19 cellular contexts compared by ENCODE assay signal in the genomic region with DNA sequence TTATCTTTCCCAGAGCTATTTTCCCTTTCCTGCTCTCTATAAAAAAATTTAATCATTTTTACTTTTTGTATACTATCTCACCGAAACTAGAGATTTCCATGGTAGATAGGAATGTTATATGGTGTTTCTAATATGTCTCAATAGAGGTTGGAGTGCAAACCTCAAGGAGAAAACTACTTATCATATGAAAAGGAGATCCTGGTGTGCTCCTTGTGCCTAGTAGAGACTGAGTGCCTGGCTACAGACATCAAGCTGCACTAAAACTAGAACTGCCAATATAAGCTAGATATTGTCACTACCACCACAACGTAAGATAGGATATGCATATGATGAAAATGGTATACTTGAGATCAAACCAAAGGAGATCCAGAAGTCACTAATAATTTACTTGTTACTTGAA.
A peak's percentile ranks its signal among the peaks of the same experiment; 100 is the strongest.
DNase-seq lines count a peak whose midpoint lies in the region; ATAC-seq and TF ChIP-seq lines count a peak whose summit lies in the region.
"Had no signal": no experiment of that assay in that cellular context is flagged by ENCODE, and none has a peak within 500 bp of the region (broad histone marks: within the 10 kb centered on the region; RNA-seq: fewer than 3 reads in every experiment).

No MANE protein-coding gene starts in this region.

- DNase-seq in IMR-90 = no peak
- DNase-seq in astrocyte of the spinal cord (ENCODE audit: low read depth, low spot score) = peak; percentile 6
- no peak for DNase-seq in osteoblast (ENCODE audit: insufficient read length, low spot score, missing footprints)
- no peak for DNase-seq in G401 (ENCODE audit: low spot score)
- DNase-seq in activated T-helper 1 cell treated with anti-CD3 and anti-CD28 coated beads, Interleukin-12 subunit alpha, Interleukin-12 subunit beta, Interleukin-2, Interleukin-4 antibody, amounts not matched to agents 30 ng/mL and 10 ng/mL and 1 ng/mL, durations not matched to agents 14 hours and 24 hours and 36 hours (ENCODE audit: low spot score) = no peak
- DNase-seq in CD4-positive, alpha-beta memory T cell = no peak
- DNase-seq: BE2C; CD4-positive, CD25-positive, alpha-beta regulatory T cell; COR-L47; GDM1; MM.1S; NCI-H1092; NCI-H1436 treated with DMSO at 0.1 percent for 48 hours; NCI-H1930; NCI-H510A; NCI-H748 treated with DMSO at 0.1 percent for 48 hours; T-cell had no signal

- H3K27ac ChIP-seq in ACC112 (ENCODE audit: low read depth, low read length) (peak overlapping the region; percentile 80), IMR-90 (ENCODE audit: insufficient read depth, low read length) (peak overlapping the region; percentile 47; the same call in 1 of the 2 replicates), osteoblast (ENCODE audit: low read depth, low read length) (no peak overlapping the region)
- no peak overlapping the region for H3K27ac ChIP-seq in CD4-positive, alpha-beta memory T cell (ENCODE audit: low read depth, low read length)

- H3K36me3 Mint-ChIP-seq in activated T-helper 1 cell treated with anti-CD3 and anti-CD28 coated beads, Interleukin-12 subunit alpha, Interleukin-12 subunit beta, Interleukin-2, Interleukin-4 antibody, amounts not matched to agents 30 ng/mL and 10 ng/mL and 1 ng/mL, durations not matched to agents 14 hours and 24 hours and 36 hours (ENCODE audit: low read depth) = no peaks in the 10 kb centered on the region
- no peaks in the 10 kb centered on the region for H3K36me3 Mint-ChIP-seq in CD4-positive, alpha-beta memory T cell
- H3K36me3 Mint-ChIP-seq: CD4-positive, CD25-positive, alpha-beta regulatory T cell; T-cell had no signal

- H3K4me3 ChIP-seq in ACC112 (ENCODE audit: low read depth, low read length) (no peak overlapping the region; the same call in 1 of the 2 replicates), IMR-90 (ENCODE audit: insufficient read depth, low read depth, low read length) (no peak overlapping the region), astrocyte of the spinal cord (ENCODE audit: low read depth, low read length) (no peak overlapping the region), osteoblast (ENCODE audit: insufficient read depth, low read length) (no peak overlapping the region)
- H3K4me3 ChIP-seq in CD4-positive, alpha-beta memory T cell (ENCODE audit: low read length in 2 of 2) = no peak overlapping the region

- H3K18ac ChIP-seq in IMR-90 (ENCODE audit: low read depth, low read length) = peak overlapping the region; percentile 96; the same call in 1 of the 2 replicates

- no peaks in the 10 kb centered on the region for H3K27me3 ChIP-seq in ACC112 (ENCODE audit: insufficient read depth, low read length)
- H3K27me3 ChIP-seq in IMR-90 (ENCODE audit: control insufficient read depth, insufficient read depth, low read length) = no peaks in the 10 kb centered on the region
- no peaks in the 10 kb centered on the region for H3K27me3 ChIP-seq in osteoblast (ENCODE audit: insufficient read depth, low read length)
- H3K27me3 ChIP-seq in CD4-positive, alpha-beta memory T cell (ENCODE audit: insufficient read depth, low read length) = no peaks in the 10 kb centered on the region
- H3K27me3 ChIP-seq: BE2C had no signal

- no peaks in the 10 kb centered on the region for H3K4me1 Mint-ChIP-seq in activated T-helper 1 cell treated with anti-CD3 and anti-CD28 coated beads, Interleukin-12 subunit alpha, Interleukin-12 subunit beta, Interleukin-2, Interleukin-4 antibody, amounts not matched to agents 30 ng/mL and 10 ng/mL and 1 ng/mL, durations not matched to agents 14 hours and 24 hours and 36 hours (ENCODE audit: low read depth)
- H3K4me1 Mint-ChIP-seq in CD4-positive, alpha-beta memory T cell = no peaks in the 10 kb centered on the region
- H3K4me1 Mint-ChIP-seq: CD4-positive, CD25-positive, alpha-beta regulatory T cell; T-cell had no signal

- ATAC-seq in IMR-90 (ENCODE audit: low read depth) = no peak
- ATAC-seq: Panc1, T-cell had no signal

- H4K8ac ChIP-seq in IMR-90 (ENCODE audit: low read depth in 2 of 2, low read length in 2 of 2) = peak overlapping the region; percentile 11 to 75; a peak in 3 of 4 replicates

- H4K20me1 ChIP-seq in IMR-90 (ENCODE audit: insufficient read depth, low read length) = no peaks in the 10 kb centered on the region
- H4K20me1 ChIP-seq in osteoblast (ENCODE audit: insufficient read depth, low read length) = no peaks in the 10 kb centered on the region

- H3K9me3 ChIP-seq in IMR-90 (ENCODE audit: control insufficient read depth, insufficient read depth, low read length) (no peaks in the 10 kb centered on the region; the same call in 1 of the 2 replicates), osteoblast (ENCODE audit: low read depth, low read length) (no peaks in the 10 kb centered on the region)
- H3K9me3 ChIP-seq in CD4-positive, alpha-beta memory T cell (ENCODE audit: control insufficient read depth in 1 of 2, low read length in 2 of 2) = no peaks in the 10 kb centered on the region
- H3K9me3 ChIP-seq: BE2C had no signal

- no CpG with 5 or more reads among the region's 2 CpGs for WGBS in IMR-90 (ENCODE audit: extremely low coverage in 2 of 2, insufficient read length in 1 of 2), 2 experiments

- in situ Hi-C loops in IMR-90 (cut with MboI; ENCODE audit: low sequenced_read_pairs) = no loop called here
- in situ Hi-C loops in astrocyte of the spinal cord (cut with HindIII; ENCODE audit: low sequenced_read_pairs) = no loop called here
- in situ Hi-C loops in G401 (cut with HindIII; ENCODE audit: low sequenced_read_pairs) = no loop called here

- no peak overlapping the region for H2AK9ac ChIP-seq in IMR-90 (replicated peaks; ENCODE audit: low read depth, low read length, poor library complexity)

- H3K14ac ChIP-seq in IMR-90 (replicated peaks; ENCODE audit: low read depth, low read length) = peak overlapping the region; percentile 54

- H2BK15ac ChIP-seq in IMR-90 (ENCODE audit: low read depth, low read length) = peak overlapping the region; percentile 6; the same call in 2 of the 3 replicates

- no peak overlapping the region for H3K27ac Mint-ChIP-seq in activated T-helper 1 cell treated with anti-CD3 and anti-CD28 coated beads, Interleukin-12 subunit alpha, Interleukin-12 subunit beta, Interleukin-2, Interleukin-4 antibody, amounts not matched to agents 30 ng/mL and 10 ng/mL and 1 ng/mL, durations not matched to agents 14 hours and 24 hours and 36 hours
- no peak overlapping the region for H3K27ac Mint-ChIP-seq in CD4-positive, alpha-beta memory T cell
- H3K27ac Mint-ChIP-seq: CD4-positive, CD25-positive, alpha-beta regulatory T cell; T-cell had no signal

- H3K56ac ChIP-seq in IMR-90 (ENCODE audit: extremely low read depth, insufficient read depth, low read length) = no peak overlapping the region

- H2AFZ ChIP-seq in ACC112 (ENCODE audit: low read length, unreplicated experiment) (peak overlapping the region; percentile 53), IMR-90 (replicated peaks; ENCODE audit: low read length, poor library complexity) (no peak overlapping the region), osteoblast (ENCODE audit: low read length) (peak overlapping the region; percentile 8)

- H3K9ac ChIP-seq in IMR-90 (ENCODE audit: low read depth, low read length) = no peak overlapping the region

- H3K9me1 ChIP-seq in IMR-90 (ENCODE audit: insufficient read depth, low read length) = 0 out of 2 replicates have a peak, but pooled peaks cover 3% of the 10 kb centered on the region

- peak overlapping the region; percentile 98 for H2BK5ac ChIP-seq in IMR-90 (ENCODE audit: low read depth, low read length, poor library complexity, severe bottlenecking)

- no peaks in the 10 kb centered on the region for H3K79me2 ChIP-seq in ACC112 (ENCODE audit: control insufficient read depth, insufficient read depth, low read length, unreplicated experiment)
- no peaks in the 10 kb centered on the region for H3K79me2 ChIP-seq in osteoblast (ENCODE audit: insufficient read depth, low read length)

- H2AK5ac ChIP-seq in IMR-90 (ENCODE audit: low read depth, low read length) = peak overlapping the region; percentile 72; the same call in 1 of the 2 replicates

- H3K23ac ChIP-seq in IMR-90 (ENCODE audit: low read depth, low read length) = no peak overlapping the region

- TF ChIP-seq RAD21 in IMR-90 (IDR thresholded peaks at IDR 0.05; ENCODE audit: low read length) = no peak

- POLR2A ChIA-PET in IMR-90 (lab: Charles Lee; ENCODE audit: unreplicated experiment) = no interaction called here
- POLR2A ChIA-PET in CD4-positive, alpha-beta memory T cell (lab: Charles Lee; ENCODE audit: partially characterized antibody) = no interaction called here

- peak overlapping the region; percentile 83 for H3K4ac ChIP-seq in IMR-90 (ENCODE audit: low read depth, low read length)

- H3K4me3 Mint-ChIP-seq in activated T-helper 1 cell treated with anti-CD3 and anti-CD28 coated beads, Interleukin-12 subunit alpha, Interleukin-12 subunit beta, Interleukin-2, Interleukin-4 antibody, amounts not matched to agents 30 ng/mL and 10 ng/mL and 1 ng/mL, durations not matched to agents 14 hours and 24 hours and 36 hours = no peak overlapping the region
- no peak overlapping the region for H3K4me3 Mint-ChIP-seq in CD4-positive, alpha-beta memory T cell
- H3K4me3 Mint-ChIP-seq: CD4-positive, CD25-positive, alpha-beta regulatory T cell; T-cell had no signal

- dilution Hi-C loops in IMR-90 (cut with HindIII; ENCODE audit: low sequenced_read_pairs, unreplicated experiment) = no loop called here

- no peaks in the 10 kb centered on the region for H3K36me3 ChIP-seq in ACC112 (ENCODE audit: insufficient read depth, low read length)
- H3K36me3 ChIP-seq in IMR-90 (ENCODE audit: control insufficient read depth, insufficient read depth, low read length) = no peaks in the 10 kb centered on the region
- H3K36me3 ChIP-seq in osteoblast (ENCODE audit: insufficient read depth, low read length) = no peaks in the 10 kb centered on the region
- H3K36me3 ChIP-seq in CD4-positive, alpha-beta memory T cell (ENCODE audit: insufficient read depth, low read length) = no peaks in the 10 kb centered on the region
- H3K36me3 ChIP-seq: BE2C had no signal

- H3K4me1 ChIP-seq in ACC112 (ENCODE audit: control insufficient read depth, insufficient read depth, low read length, unreplicated experiment) (peaks cover 16% of the 10 kb centered on the region), IMR-90 (ENCODE audit: control insufficient read depth, insufficient read depth, low read length) (no peaks in the 10 kb centered on the region; the same call in 1 of the 2 replicates), osteoblast (ENCODE audit: insufficient read depth, low read length) (no peaks in the 10 kb centered on the region)
- no peaks in the 10 kb centered on the region for H3K4me1 ChIP-seq in CD4-positive, alpha-beta memory T cell (ENCODE audit: insufficient read depth, low read length)

- H2BK20ac ChIP-seq in IMR-90 (ENCODE audit: low read depth, low read length) = peak overlapping the region; percentile 95; the same call in 1 of the 2 replicates

- BruUV-seq in IMR-90 (replicated peaks; lab: Mats Ljungman, UMichigan) = no TSS peak

- intact Hi-C loops in IMR-90 (cut with micrococcal nuclease) = no loop called here
- intact Hi-C loops in activated T-helper 1 cell treated with anti-CD3 and anti-CD28 coated beads, Interleukin-12 subunit alpha, Interleukin-12 subunit beta, Interleukin-2, Interleukin-4 antibody, amounts not matched to agents 30 ng/mL and 10 ng/mL and 1 ng/mL, durations not matched to agents 14 hours and 24 hours and 36 hours (cut with micrococcal nuclease) = no loop called here
- intact Hi-C loops in CD4-positive, alpha-beta memory T cell (cut with micrococcal nuclease) = no loop called here

- TF ChIP-seq POLR2A in IMR-90 (IDR thresholded peaks at IDR 0.05; ENCODE audit: low read depth, low read length) = no peak

- H3K4me2 ChIP-seq in IMR-90 (ENCODE audit: low read depth, low read length) (no peak overlapping the region), osteoblast (ENCODE audit: insufficient read depth, low read length) (no peak overlapping the region)

- H3K9me3 Mint-ChIP-seq in activated T-helper 1 cell treated with anti-CD3 and anti-CD28 coated beads, Interleukin-12 subunit alpha, Interleukin-12 subunit beta, Interleukin-2, Interleukin-4 antibody, amounts not matched to agents 30 ng/mL and 10 ng/mL and 1 ng/mL, durations not matched to agents 14 hours and 24 hours and 36 hours = no peaks in the 10 kb centered on the region
- H3K9me3 Mint-ChIP-seq in CD4-positive, alpha-beta memory T cell = peaks cover 0 to 7% (median 0%) of the 10 kb centered on the region in 8 donors

- H3K27me3 Mint-ChIP-seq in activated T-helper 1 cell treated with anti-CD3 and anti-CD28 coated beads, Interleukin-12 subunit alpha, Interleukin-12 subunit beta, Interleukin-2, Interleukin-4 antibody, amounts not matched to agents 30 ng/mL and 10 ng/mL and 1 ng/mL, durations not matched to agents 14 hours and 24 hours and 36 hours (ENCODE audit: insufficient read depth) = no peaks in the 10 kb centered on the region
- no peaks in the 10 kb centered on the region for H3K27me3 Mint-ChIP-seq in CD4-positive, alpha-beta memory T cell
- H3K27me3 Mint-ChIP-seq: CD4-positive, CD25-positive, alpha-beta regulatory T cell; T-cell had no signal

- H4K5ac ChIP-seq in IMR-90 (ENCODE audit: low read depth, low read length) = peak overlapping the region; percentile 93; the same call in 1 of the 2 replicates

- CTCF ChIA-PET in IMR-90 (lab: Yijun Ruan, JAX) = no interaction called here
- CTCF ChIA-PET in CD4-positive, alpha-beta memory T cell (lab: Charles Lee; ENCODE audit: partially characterized antibody) = no interaction called here

- H2BK120ac ChIP-seq in IMR-90 (ENCODE audit: low read depth, low read length) = peak overlapping the region; percentile 91

- no peaks in the 10 kb centered on the region for H3K79me1 ChIP-seq in IMR-90 (ENCODE audit: low read depth in 1 of 2, low read length in 2 of 2)

- TF ChIP-seq CTCF in IMR-90 (conservative IDR thresholded peaks at IDR 0.05; ENCODE audit: low read depth, low read length) (no peak), astrocyte of the spinal cord (IDR thresholded peaks at IDR 0.05; ENCODE audit: low read depth, low read length) (no peak), osteoblast (IDR thresholded peaks at IDR 0.05; ENCODE audit: extremely low read depth, low read depth, low read length) (no peak)

- H4K91ac ChIP-seq in IMR-90 (ENCODE audit: insufficient read depth, low read depth, low read length) = peak overlapping the region; percentile 82

Comparison
In these comparisons a context has a peak if more than half of its experiments do, and no peak if none do; other contexts are left out.
1. H3K27ac ChIP-seq: peak in ACC112 (single experiment) and IMR-90 (single experiment); none in osteoblast (single experiment) and CD4-positive, alpha-beta memory T cell (single experiment).